1 cellular context compared by ENCODE assay signal in the genomic region with DNA sequence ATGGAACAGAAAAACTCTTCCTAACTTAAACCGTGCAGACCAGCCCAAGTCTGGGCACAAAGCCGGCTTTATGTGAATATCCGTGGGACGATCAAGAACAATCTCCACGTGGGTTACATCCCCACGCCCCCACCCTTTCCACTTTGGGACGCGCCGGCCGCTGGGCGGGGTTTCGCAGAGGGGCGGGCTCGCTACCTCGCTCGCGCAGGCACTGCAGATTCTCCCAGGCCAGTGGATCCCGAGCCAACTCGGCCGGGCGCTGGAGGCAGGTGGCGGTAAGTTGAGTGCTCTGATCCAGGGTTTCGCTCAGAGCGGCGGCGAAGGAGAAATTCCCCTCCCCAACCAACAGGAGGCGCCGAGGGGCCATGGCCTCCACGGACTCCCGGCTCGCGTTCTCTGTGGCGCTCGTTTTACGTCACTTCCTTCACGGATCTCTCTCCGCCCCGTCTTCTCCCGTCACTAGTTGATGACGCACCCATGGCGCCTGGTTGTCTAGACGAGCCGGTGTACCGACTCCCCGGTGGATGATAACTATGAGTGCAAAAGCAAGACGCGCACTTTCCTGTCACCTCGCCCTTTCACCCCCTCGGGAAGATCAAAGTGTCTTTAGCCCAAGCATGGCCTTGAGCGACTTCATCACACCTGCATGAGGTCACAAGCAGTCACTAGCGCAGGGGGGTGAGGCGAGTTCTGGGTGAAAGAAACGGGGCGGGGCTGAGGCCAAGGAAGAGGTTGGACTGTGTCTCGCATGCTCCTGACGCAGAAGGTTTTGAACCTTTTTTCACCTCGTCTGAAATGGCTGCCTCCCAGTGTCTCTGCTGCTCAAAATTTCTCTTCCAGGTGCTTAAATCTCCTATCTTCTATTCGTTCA.
TF ChIP-seq lines count a peak whose summit lies in the region.

A gene with protein sequence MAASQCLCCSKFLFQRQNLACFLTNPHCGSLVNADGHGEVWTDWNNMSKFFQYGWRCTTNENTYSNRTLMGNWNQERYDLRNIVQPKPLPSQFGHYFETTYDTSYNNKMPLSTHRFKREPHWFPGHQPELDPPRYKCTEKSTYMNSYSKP (plus strand): TSS at position 776 of the 871 bp plus-strand sequence. CDS start 20 bp downstream, at position 796.
A gene with protein sequence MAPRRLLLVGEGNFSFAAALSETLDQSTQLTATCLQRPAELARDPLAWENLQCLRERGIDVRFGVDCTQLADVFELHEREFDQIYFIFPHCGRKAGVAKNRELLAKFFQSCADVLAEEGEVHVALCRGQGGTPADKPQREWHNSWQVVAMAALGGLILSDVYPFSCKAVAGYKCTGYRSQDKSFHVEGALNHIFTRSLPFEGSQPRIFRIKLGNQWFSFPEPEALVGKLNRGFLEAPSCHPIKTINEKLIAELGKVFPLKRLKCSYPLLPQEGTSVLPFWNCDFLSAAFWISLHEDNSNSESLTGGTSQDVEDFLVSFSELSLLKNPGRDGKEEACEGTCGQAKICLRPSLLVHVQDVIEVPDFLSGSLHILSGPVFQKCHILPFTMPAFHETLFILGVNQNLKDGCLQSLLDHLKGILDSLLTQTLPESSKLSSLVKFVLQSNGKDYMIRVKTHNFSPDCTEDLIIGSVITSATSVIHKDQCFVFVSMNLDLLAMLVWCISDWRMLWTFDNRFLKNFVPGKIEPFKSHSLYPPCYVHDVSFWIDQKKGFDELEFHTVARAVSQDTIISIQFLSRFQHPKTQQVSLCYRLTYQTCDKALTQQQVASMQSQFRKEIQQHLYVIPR (minus strand): TSS at position 400 of the 871 bp plus-strand sequence. CDS start 33 bp downstream, at position 367.

TF ChIP-seq in K562, 482 proteins besides CTCF, POLR2A, EP300 and RAD21 (continued from another document and continues in another):
- no peak for TF ChIP-seq ZNF79 (CRISPR knock-in tag; IDR thresholded peaks at IDR 0.05; ENCODE audit: low read depth)
- no peak for TF ChIP-seq TEAD2 (tag; IDR thresholded peaks at IDR 0.05)
- TF ChIP-seq NFYB (IDR thresholded peaks at IDR 0.05; ENCODE audit: extremely low read depth, insufficient read length) = no peak
- TF ChIP-seq TBP (optimal IDR thresholded peaks at IDR 0.05; ENCODE audit: low read depth, low read length) = peak; percentile 79
- TF ChIP-seq, protein P1, sequence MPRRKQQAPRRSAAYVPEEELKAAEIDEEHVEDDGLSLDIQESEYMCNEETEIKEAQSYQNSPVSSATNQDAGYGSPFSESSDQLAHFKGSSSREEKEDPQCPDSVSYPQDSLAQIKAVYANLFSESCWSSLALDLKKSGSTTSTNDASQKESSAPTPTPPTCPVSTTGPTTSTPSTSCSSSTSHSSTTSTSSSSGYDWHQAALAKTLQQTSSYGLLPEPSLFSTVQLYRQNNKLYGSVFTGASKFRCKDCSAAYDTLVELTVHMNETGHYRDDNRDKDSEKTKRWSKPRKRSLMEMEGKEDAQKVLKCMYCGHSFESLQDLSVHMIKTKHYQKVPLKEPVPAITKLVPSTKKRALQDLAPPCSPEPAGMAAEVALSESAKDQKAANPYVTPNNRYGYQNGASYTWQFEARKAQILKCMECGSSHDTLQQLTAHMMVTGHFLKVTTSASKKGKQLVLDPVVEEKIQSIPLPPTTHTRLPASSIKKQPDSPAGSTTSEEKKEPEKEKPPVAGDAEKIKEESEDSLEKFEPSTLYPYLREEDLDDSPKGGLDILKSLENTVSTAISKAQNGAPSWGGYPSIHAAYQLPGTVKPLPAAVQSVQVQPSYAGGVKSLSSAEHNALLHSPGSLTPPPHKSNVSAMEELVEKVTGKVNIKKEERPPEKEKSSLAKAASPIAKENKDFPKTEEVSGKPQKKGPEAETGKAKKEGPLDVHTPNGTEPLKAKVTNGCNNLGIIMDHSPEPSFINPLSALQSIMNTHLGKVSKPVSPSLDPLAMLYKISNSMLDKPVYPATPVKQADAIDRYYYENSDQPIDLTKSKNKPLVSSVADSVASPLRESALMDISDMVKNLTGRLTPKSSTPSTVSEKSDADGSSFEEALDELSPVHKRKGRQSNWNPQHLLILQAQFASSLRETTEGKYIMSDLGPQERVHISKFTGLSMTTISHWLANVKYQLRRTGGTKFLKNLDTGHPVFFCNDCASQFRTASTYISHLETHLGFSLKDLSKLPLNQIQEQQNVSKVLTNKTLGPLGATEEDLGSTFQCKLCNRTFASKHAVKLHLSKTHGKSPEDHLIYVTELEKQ (CRISPR knock-in tag; IDR thresholded peaks at IDR 0.05) = no peak
- TF ChIP-seq ZFX (CRISPR knock-in tag; IDR thresholded peaks at IDR 0.05) = peak; percentile 82
- TF ChIP-seq, protein P2, sequence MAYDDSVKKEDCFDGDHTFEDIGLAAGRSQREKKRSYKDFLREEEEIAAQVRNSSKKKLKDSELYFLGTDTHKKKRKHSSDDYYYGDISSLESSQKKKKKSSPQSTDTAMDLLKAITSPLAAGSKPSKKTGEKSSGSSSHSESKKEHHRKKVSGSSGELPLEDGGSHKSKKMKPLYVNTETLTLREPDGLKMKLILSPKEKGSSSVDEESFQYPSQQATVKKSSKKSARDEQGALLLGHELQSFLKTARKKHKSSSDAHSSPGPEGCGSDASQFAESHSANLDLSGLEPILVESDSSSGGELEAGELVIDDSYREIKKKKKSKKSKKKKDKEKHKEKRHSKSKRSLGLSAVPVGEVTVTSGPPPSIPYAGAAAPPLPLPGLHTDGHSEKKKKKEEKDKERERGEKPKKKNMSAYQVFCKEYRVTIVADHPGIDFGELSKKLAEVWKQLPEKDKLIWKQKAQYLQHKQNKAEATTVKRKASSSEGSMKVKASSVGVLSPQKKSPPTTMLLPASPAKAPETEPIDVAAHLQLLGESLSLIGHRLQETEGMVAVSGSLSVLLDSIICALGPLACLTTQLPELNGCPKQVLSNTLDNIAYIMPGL (CRISPR knock-in tag; IDR thresholded peaks at IDR 0.05) = peak; percentile 40; the same call in 1 of the 2 replicates
- no peak for TF ChIP-seq ZNF347 (CRISPR knock-in tag; IDR thresholded peaks at IDR 0.05; ENCODE audit: low read depth)
- 0 out of 2 replicates have a peak, but pooled peaks have one; percentile 30 for TF ChIP-seq SPI1 (IDR thresholded peaks at IDR 0.05; ENCODE audit: borderline replicate concordance, low read depth, low read length)
- TF ChIP-seq RBFOX2 (IDR thresholded peaks at IDR 0.05; ENCODE audit: low read depth, low read length) = peak; percentile 83
- no peak for TF ChIP-seq ESRRB (CRISPR knock-in tag; IDR thresholded peaks at IDR 0.05; ENCODE audit: borderline replicate concordance)
- TF ChIP-seq NCOA2 (IDR thresholded peaks at IDR 0.05; ENCODE audit: partially characterized antibody in 2 of 2) = no peak
- no peak for TF ChIP-seq DDX20 (tag; IDR thresholded peaks at IDR 0.05; ENCODE audit: low read depth)
- no peak for TF ChIP-seq BDP1 (IDR thresholded peaks at IDR 0.05; ENCODE audit: insufficient read depth, insufficient read length)
- peak; percentile 81 for TF ChIP-seq DIDO1 (tag; IDR thresholded peaks at IDR 0.05; ENCODE audit: low read depth)
- TF ChIP-seq, protein P3, sequence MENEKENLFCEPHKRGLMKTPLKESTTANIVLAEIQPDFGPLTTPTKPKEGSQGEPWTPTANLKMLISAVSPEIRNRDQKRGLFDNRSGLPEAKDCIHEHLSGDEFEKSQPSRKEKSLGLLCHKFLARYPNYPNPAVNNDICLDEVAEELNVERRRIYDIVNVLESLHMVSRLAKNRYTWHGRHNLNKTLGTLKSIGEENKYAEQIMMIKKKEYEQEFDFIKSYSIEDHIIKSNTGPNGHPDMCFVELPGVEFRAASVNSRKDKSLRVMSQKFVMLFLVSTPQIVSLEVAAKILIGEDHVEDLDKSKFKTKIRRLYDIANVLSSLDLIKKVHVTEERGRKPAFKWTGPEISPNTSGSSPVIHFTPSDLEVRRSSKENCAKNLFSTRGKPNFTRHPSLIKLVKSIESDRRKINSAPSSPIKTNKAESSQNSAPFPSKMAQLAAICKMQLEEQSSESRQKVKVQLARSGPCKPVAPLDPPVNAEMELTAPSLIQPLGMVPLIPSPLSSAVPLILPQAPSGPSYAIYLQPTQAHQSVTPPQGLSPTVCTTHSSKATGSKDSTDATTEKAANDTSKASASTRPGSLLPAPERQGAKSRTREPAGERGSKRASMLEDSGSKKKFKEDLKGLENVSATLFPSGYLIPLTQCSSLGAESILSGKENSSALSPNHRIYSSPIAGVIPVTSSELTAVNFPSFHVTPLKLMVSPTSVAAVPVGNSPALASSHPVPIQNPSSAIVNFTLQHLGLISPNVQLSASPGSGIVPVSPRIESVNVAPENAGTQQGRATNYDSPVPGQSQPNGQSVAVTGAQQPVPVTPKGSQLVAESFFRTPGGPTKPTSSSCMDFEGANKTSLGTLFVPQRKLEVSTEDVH (IDR thresholded peaks at IDR 0.05; ENCODE audit: low read depth, partially characterized antibody) = peak; percentile 93
- TF ChIP-seq CTBP1 (IDR thresholded peaks at IDR 0.05; ENCODE audit: borderline replicate concordance) = peak; percentile 86; the same call in 1 of the 2 replicates
- TF ChIP-seq PTBP1 (IDR thresholded peaks at IDR 0.05; ENCODE audit: low read depth, low read length) = 0 out of 2 replicates have a peak, but pooled peaks have one; percentile 22
- TF ChIP-seq, protein P4, sequence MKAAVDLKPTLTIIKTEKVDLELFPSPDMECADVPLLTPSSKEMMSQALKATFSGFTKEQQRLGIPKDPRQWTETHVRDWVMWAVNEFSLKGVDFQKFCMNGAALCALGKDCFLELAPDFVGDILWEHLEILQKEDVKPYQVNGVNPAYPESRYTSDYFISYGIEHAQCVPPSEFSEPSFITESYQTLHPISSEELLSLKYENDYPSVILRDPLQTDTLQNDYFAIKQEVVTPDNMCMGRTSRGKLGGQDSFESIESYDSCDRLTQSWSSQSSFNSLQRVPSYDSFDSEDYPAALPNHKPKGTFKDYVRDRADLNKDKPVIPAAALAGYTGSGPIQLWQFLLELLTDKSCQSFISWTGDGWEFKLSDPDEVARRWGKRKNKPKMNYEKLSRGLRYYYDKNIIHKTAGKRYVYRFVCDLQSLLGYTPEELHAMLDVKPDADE (conservative IDR thresholded peaks at IDR 0.05; ENCODE audit: control insufficient read depth, low read depth, low read length) = peak; percentile 73
- TF ChIP-seq, protein P5, sequence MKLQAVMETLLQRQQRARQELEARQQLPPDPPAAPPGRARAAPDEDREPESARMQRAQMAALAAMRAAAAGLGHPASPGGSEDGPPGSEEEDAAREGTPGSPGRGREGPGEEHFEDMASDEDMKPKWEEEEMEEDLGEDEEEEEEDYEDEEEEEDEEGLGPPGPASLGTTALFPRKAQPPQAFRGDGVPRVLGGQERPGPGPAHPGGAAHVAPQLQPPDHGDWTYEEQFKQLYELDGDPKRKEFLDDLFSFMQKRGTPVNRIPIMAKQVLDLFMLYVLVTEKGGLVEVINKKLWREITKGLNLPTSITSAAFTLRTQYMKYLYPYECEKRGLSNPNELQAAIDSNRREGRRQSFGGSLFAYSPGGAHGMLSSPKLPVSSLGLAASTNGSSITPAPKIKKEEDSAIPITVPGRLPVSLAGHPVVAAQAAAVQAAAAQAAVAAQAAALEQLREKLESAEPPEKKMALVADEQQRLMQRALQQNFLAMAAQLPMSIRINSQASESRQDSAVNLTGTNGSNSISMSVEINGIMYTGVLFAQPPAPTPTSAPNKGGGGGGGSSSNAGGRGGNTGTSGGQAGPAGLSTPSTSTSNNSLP (IDR thresholded peaks at IDR 0.05; ENCODE audit: borderline replicate concordance, low read depth, low read length) = 0 out of 2 replicates have a peak, but pooled peaks have one; percentile 11
- TF ChIP-seq NEUROD1 (IDR thresholded peaks at IDR 0.05; ENCODE audit: borderline replicate concordance, low read depth, low read length, partially characterized antibody) = peak; percentile 65
- TF ChIP-seq, protein P6, sequence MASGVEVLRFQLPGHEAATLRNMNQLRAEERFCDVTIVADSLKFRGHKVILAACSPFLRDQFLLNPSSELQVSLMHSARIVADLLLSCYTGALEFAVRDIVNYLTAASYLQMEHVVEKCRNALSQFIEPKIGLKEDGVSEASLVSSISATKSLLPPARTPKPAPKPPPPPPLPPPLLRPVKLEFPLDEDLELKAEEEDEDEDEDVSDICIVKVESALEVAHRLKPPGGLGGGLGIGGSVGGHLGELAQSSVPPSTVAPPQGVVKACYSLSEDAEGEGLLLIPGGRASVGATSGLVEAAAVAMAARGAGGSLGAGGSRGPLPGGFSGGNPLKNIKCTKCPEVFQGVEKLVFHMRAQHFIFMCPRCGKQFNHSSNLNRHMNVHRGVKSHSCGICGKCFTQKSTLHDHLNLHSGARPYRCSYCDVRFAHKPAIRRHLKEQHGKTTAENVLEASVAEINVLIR (CRISPR knock-in tag; IDR thresholded peaks at IDR 0.05) = peak; percentile 98
- TF ChIP-seq PURB (CRISPR knock-in tag; IDR thresholded peaks at IDR 0.05; ENCODE audit: low read depth) = no peak
- TF ChIP-seq HDAC1 (IDR thresholded peaks at IDR 0.05) = peak; percentile 38 to 87; a peak in 2 of 4 replicates
- TF ChIP-seq ZNF3 (CRISPR knock-in tag; IDR thresholded peaks at IDR 0.05) = no peak
- TF ChIP-seq, protein P7, sequence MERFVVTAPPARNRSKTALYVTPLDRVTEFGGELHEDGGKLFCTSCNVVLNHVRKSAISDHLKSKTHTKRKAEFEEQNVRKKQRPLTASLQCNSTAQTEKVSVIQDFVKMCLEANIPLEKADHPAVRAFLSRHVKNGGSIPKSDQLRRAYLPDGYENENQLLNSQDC (CRISPR knock-in tag; IDR thresholded peaks at IDR 0.05) = peak; percentile 31; the same call in 1 of the 2 replicates
- TF ChIP-seq ETV1 (tag; conservative IDR thresholded peaks at IDR 0.05; ENCODE audit: low read depth) = peak; percentile 78; the same call in 1 of the 2 replicates
- peak; percentile 99 for TF ChIP-seq GABPB1 (CRISPR knock-in tag; IDR thresholded peaks at IDR 0.05)
- no peak for TF ChIP-seq JUN (IDR thresholded peaks at IDR 0.05; ENCODE audit: borderline replicate concordance, low read depth, low read length)
- TF ChIP-seq JUN (CRISPR knock-in tag; IDR thresholded peaks at IDR 0.05; ENCODE audit: borderline replicate concordance) = no peak; the same call in none of the 2 replicates
- TF ChIP-seq L3MBTL2 (IDR thresholded peaks at IDR 0.05) = peak; percentile 76; the same call in 1 of the 2 replicates
- TF ChIP-seq POLR2AphosphoS5 (IDR thresholded peaks at IDR 0.05; ENCODE audit: control insufficient read depth, insufficient read depth, low read depth, low read length) = peak; percentile 59
- TF ChIP-seq, protein P8, sequence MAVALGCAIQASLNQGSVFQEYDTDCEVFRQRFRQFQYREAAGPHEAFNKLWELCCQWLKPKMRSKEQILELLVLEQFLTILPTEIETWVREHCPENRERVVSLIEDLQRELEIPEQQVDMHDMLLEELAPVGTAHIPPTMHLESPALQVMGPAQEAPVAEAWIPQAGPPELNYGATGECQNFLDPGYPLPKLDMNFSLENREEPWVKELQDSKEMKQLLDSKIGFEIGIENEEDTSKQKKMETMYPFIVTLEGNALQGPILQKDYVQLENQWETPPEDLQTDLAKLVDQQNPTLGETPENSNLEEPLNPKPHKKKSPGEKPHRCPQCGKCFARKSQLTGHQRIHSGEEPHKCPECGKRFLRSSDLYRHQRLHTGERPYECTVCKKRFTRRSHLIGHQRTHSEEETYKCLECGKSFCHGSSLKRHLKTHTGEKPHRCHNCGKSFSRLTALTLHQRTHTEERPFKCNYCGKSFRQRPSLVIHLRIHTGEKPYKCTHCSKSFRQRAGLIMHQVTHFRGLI (CRISPR knock-in tag; IDR thresholded peaks at IDR 0.05) = no peak
